ENCODE assay signal across 9 cellular contexts in the genomic region with DNA sequence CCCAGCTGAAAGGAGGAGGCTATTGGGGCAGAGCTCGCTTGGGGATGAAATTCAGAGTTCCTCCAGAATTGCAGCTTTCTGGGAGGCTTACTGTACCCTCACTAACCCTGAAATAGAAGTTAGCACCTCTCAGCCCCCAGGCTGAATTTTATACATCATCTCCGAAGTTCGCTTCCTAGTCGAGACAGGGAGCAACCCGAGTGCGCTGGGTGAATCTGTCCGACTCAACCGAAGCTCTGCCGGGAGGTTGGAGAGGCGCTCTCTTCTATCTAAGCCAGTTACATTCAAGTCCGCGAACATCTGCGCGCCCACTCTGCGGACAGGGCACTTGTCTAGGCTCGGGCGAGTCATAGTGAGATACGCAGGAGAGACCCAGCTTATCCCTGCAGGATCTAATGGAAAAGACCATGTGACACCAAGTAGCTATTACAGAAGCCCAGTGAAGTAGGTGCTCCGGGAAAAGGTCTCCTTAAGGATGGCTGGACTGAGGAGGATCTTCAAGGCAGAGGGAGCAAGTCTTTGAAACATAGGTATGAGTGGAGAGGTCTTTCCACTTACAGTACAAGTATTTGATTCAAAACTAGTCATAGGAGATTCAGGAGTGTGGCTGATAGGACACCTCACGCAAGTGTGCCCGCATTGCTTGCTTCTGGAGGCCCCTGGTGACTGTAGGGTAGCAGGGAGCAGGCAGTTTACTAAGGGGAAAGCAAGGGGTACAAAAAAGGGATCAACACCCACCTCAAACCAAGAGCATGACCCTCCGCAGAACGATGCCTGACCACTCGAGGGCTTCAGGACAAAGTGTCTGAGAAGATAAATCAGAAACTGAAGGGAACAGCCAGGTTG. TPM values are rescaled to one million over a fixed set of nuclear protein-coding genes. Genes with fewer than 3 reads are reported as not detected.
A peak's percentile ranks its signal among the peaks of the same experiment; 100 is the strongest.
DNase-seq lines count a peak whose midpoint lies in the region; ATAC-seq, FAIRE-seq and TF ChIP-seq lines count a peak whose summit lies in the region.
"Had no signal": no experiment of that assay in that cellular context is flagged by ENCODE, and none has a peak within 500 bp of the region (broad histone marks: within the 10 kb centered on the region; RNA-seq: fewer than 3 reads in every experiment).

No MANE protein-coding gene starts in this region.

- in situ Hi-C loops in KBM-7 (cut with MboI; ENCODE audit: low pct_unique_long_range_greater_than_20kb, low sequenced_read_pairs) = no loop called here

- no peak for FAIRE-seq in HTR-8/SVneo (lab: Jason Lieb, UNC)

- no peaks in the 10 kb centered on the region for H3K9me2 ChIP-seq in HCT116 (ENCODE audit: insufficient read depth)

- no peak for DNase-seq in AG04449 (ENCODE audit: low read depth, low spot score)
- no peak for DNase-seq in HCT116 (ENCODE audit: low read depth, low spot score)
- no peak for DNase-seq in WERI-Rb-1
- DNase-seq in fibroblast of peridontal ligament (ENCODE audit: extremely low read depth) = peak; percentile 33
- no peak for DNase-seq in erythroblast (lab: John Stamatoyannopoulos, UW)
- DNase-seq in HTR-8/SVneo (ENCODE audit: insufficient read length, low spot score) = no peak
- DNase-seq in KBM-7 = no peak

- no peaks in the 10 kb centered on the region for H3K36me3 ChIP-seq in HCT116 (ENCODE audit: control insufficient read depth in 1 of 2, insufficient read depth in 2 of 2, low read length in 2 of 2)
- H3K36me3 ChIP-seq in WERI-Rb-1 = no peaks in the 10 kb centered on the region

- no peak for TF ChIP-seq RAD21 in HCT116 (IDR thresholded peaks at IDR 0.05; ENCODE audit: low read depth)

- no TSS peak for BruUV-seq in HCT116 (replicated peaks; lab: Mats Ljungman, UMichigan)

- H4K20me1 ChIP-seq in HCT116 (ENCODE audit: insufficient read depth) = peaks cover 3% of the 10 kb centered on the region; the same call in 1 of the 2 replicates

- no peaks in the 10 kb centered on the region for H3K27me3 ChIP-seq in HCT116 (ENCODE audit: insufficient read depth, low read length)
- peaks cover 27% of the 10 kb centered on the region for H3K27me3 ChIP-seq in WERI-Rb-1 (ENCODE audit: insufficient read depth, low read depth, severe bottlenecking)

- TF ChIP-seq CTCF in AG04449 (IDR thresholded peaks at IDR 0.05; ENCODE audit: insufficient read depth, low read length, missing control alignments) (no peak), HCT116 (IDR thresholded peaks at IDR 0.05 in 2 of 3, conservative IDR thresholded peaks at IDR 0.05 in 1 of 3; ENCODE audit: borderline replicate concordance in 1 of 3, insufficient read depth in 1 of 3, low read depth in 2 of 3, low read length in 2 of 3) (no peak), WERI-Rb-1 (IDR thresholded peaks at IDR 0.05; ENCODE audit: low read depth, low read length) (no peak)

- H3K27ac ChIP-seq in HCT116 (ENCODE audit: low read depth, low read length) = no peak overlapping the region
- no peak overlapping the region for H3K27ac ChIP-seq in WERI-Rb-1
- no peak overlapping the region for H3K27ac ChIP-seq in skin epidermis

- POLR2A ChIA-PET in AG04449 (lab: Yijun Ruan, JAX) (interaction anchor here (0.9 to 1.3 kb wide), 4 partner anchors 27 to 61 kb away, joined by 3 to 5 read pairs (median 4); partner anchors contain the start of gene PER1), HCT116 (lab: Charles Lee) (no interaction called here)

- H3K4me2 ChIP-seq in HCT116 (ENCODE audit: low read length) = peak overlapping the region; percentile 86; the same call in 1 of the 2 replicates

- ATAC-seq in HCT116 = no peak

- RAD21 ChIA-PET in HCT116 (lab: Charles Lee; ENCODE audit: low non-redundant PET in 1 of 2, low total read pairs in 2 of 2, uncharacterized antibody in 2 of 2, unreplicated experiment in 2 of 2) = no interaction called here

- H3K4me1 ChIP-seq in HCT116 (ENCODE audit: control insufficient read depth in 1 of 2, insufficient read depth in 2 of 2, low read length in 2 of 2) = peaks cover 26 to 73% of the 10 kb centered on the region in 2 experiments

- H3K9ac ChIP-seq in HCT116 (ENCODE audit: low read length) = no peak overlapping the region

- TF ChIP-seq POLR2A in HCT116 (IDR thresholded peaks at IDR 0.05; ENCODE audit: borderline replicate concordance, extremely low read depth, insufficient read depth, insufficient read length) = no peak
- no peak for TF ChIP-seq POLR2A in erythroblast (IDR thresholded peaks at IDR 0.05; ENCODE audit: low read length)

- intact Hi-C loops in HCT116 (cut with micrococcal nuclease) = loop anchor here (5.0 to 10.0 kb wide), 2 partner anchors 260 to 437 kb away; partner anchors contain the start of genes RPL26, TP53 and WRAP53

- CTCF ChIA-PET in AG04449 (lab: Yijun Ruan, JAX) = interaction anchor here (0.6 to 3.9 kb wide), 7 partner anchors 9 to 113 kb away, joined by 3 to 41 read pairs (median 4); partner anchors contain the start of gene VAMP2
- CTCF ChIA-PET in HCT116 (lab: Charles Lee) = no interaction called here

- peak overlapping the region; percentile 77 for H3K4me3 ChIP-seq in AG04449 (ENCODE audit: low read depth, low read length)
- no peak overlapping the region for H3K4me3 ChIP-seq in HCT116 (replicated peaks in 1 of 2; ENCODE audit: low read depth in 1 of 2, low read length in 2 of 2)
- H3K4me3 ChIP-seq in WERI-Rb-1 (ENCODE audit: low read depth, low read length) = peak overlapping the region; percentile 56
- H3K4me3 ChIP-seq in skin epidermis = peak overlapping the region in 6 of 7 experiments; percentile 1 to 65 (median 25)

- no peak overlapping the region for H2AFZ ChIP-seq in HCT116 (ENCODE audit: low read depth, low read length, poor library complexity, severe bottlenecking)

- no peaks in the 10 kb centered on the region for H3K79me2 ChIP-seq in HCT116 (ENCODE audit: insufficient read depth, low read length)

- H3K9me3 ChIP-seq in HCT116 (ENCODE audit: control insufficient read depth in 1 of 2, insufficient read depth in 1 of 2, low read depth in 1 of 2, low read length in 2 of 2) (no peaks in the 10 kb centered on the region), WERI-Rb-1 (ENCODE audit: severe bottlenecking) (no peaks in the 10 kb centered on the region)

TF ChIP-seq in HCT116, 20 proteins besides CTCF, POLR2A, EP300 and RAD21:
- TF ChIP-seq, protein P1, sequence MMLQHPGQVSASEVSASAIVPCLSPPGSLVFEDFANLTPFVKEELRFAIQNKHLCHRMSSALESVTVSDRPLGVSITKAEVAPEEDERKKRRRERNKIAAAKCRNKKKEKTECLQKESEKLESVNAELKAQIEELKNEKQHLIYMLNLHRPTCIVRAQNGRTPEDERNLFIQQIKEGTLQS (IDR thresholded peaks at IDR 0.05) = no peak
- TF ChIP-seq EZH2 (IDR thresholded peaks at IDR 0.05) = no peak
- TF ChIP-seq TCF7L2 (IDR thresholded peaks at IDR 0.05; ENCODE audit: borderline replicate concordance, extremely low read depth, insufficient read depth, insufficient read length) = no peak
- TF ChIP-seq SRF (IDR thresholded peaks at IDR 0.05; ENCODE audit: low read depth) = no peak
- no peak for TF ChIP-seq ZNF274 (IDR thresholded peaks at IDR 0.05; ENCODE audit: low read depth, low read length)
- TF ChIP-seq ZBTB33 (IDR thresholded peaks at IDR 0.05; ENCODE audit: extremely low read depth, insufficient replicate concordance, low read length) = no peak
- TF ChIP-seq JUND (IDR thresholded peaks at IDR 0.05) = no peak
- TF ChIP-seq, protein P2, sequence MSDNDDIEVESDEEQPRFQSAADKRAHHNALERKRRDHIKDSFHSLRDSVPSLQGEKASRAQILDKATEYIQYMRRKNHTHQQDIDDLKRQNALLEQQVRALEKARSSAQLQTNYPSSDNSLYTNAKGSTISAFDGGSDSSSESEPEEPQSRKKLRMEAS (IDR thresholded peaks at IDR 0.05) = no peak
- no peak for TF ChIP-seq FOSL1 (IDR thresholded peaks at IDR 0.05; ENCODE audit: low read depth)
- TF ChIP-seq EZH2phosphoT487 (IDR thresholded peaks at IDR 0.05; ENCODE audit: borderline replicate concordance) = no peak
- TF ChIP-seq CEBPB (IDR thresholded peaks at IDR 0.05; ENCODE audit: low read depth) = no peak

RNA-seq across cellular contexts. Expression of gene HES7, which starts 0.7 kb away (rescaled TPM):
- total RNA-seq in HCT116 (2021; ENCODE audit: unreplicated experiment) = 0.61 TPM
- polyA plus RNA-seq in HCT116 (2012) = 0.10 and 0.12 TPM in 2 replicates
- total RNA-seq: glomerular endothelial cell had no signal

RNA-seq across cellular contexts. Expression of gene ALOXE3, which starts 6.3 kb away (rescaled TPM):
- 3.5 TPM for total RNA-seq in HCT116 (2021; ENCODE audit: unreplicated experiment)
- 4.4 and 4.8 TPM in 2 replicates for polyA plus RNA-seq in HCT116 (2012)
- total RNA-seq: glomerular endothelial cell had no signal

RNA-seq across cellular contexts. Expression of gene PER1, which starts 27.6 kb away (rescaled TPM):
- 87.6 TPM for total RNA-seq in HCT116 (2021; ENCODE audit: unreplicated experiment)
- 102 and 166 TPM in 2 replicates for polyA plus RNA-seq in HCT116 (2012)

RNA-seq across cellular contexts. Expression of gene ALOX12B, which starts 37.1 kb away (rescaled TPM):
- total RNA-seq in HCT116 (2021; ENCODE audit: unreplicated experiment) = 3.8 TPM
- 3.8 and 4.7 TPM in 2 replicates for polyA plus RNA-seq in HCT116 (2012)
- total RNA-seq: glomerular endothelial cell had no signal

RNA-seq across cellular contexts. Expression of gene VAMP2, which starts 38.2 kb away (rescaled TPM):
- total RNA-seq in HCT116 (2021; ENCODE audit: unreplicated experiment) = 35.9 TPM
- 44.1 and 53.0 TPM in 2 replicates for polyA plus RNA-seq in HCT116 (2012)

Comparison
In these comparisons a context has a peak if more than half of its experiments do, and no peak if none do; other contexts are left out.
1. H3K4me3 ChIP-seq: peak in AG04449 (single experiment), WERI-Rb-1 (single experiment) and skin epidermis (6 of 7); none in HCT116 (0 of 2).